8 cellular contexts compared by ENCODE assay signal in the genomic region with DNA sequence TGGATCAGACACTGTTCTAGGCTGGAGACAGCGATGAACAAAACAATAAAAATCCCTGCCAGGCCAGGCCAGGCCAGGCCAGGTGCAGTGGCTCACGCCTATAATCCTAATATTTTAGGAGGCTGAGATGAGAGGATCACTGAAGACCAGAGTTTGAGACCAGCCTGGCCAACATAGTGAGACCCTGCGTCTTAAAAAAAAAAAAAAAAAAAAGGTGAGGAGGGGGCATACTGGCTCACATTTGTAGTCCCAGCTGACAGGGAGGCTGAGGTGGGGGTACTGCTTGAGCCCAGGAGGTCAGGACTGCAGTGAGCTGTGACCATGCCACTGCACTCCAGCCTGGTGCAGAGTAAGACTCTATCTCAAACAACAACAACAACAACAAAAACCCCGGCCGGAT. TPM values are rescaled to one million over a fixed set of nuclear protein-coding genes. Genes with fewer than 3 reads are reported as not detected.
"Had no signal": no experiment of that assay in that cellular context is flagged by ENCODE, and none has a peak within 500 bp of the region (broad histone marks: within the 10 kb centered on the region; RNA-seq: fewer than 3 reads in every experiment).

No MANE protein-coding gene starts in this region.

- FAIRE-seq: G401.6, GM12878, GM12891, GM18507, GM19239 had no signal

- DNase-seq: GDM1, GF-D8 had no signal

- H3K4me3 ChIP-seq: GM12878 had no signal

- ATAC-seq: GM12878 had no signal

RNA-seq across cellular contexts. Expression of a gene that starts 4.5 kb away (rescaled TPM):
- total RNA-seq: G401 had no signal

RNA-seq across cellular contexts. Expression of a gene that starts 13.3 kb away (rescaled TPM):
- total RNA-seq: G401 had no signal

RNA-seq across cellular contexts. Expression of a gene that starts 38.2 kb away (rescaled TPM):
- total RNA-seq: G401, GM12878 had no signal
